In genomic region chr10:112175409-112175808, GRCh38 we compare ENCODE assay signal across 31 cellular contexts.
"Had no signal": no experiment of that assay in that cellular context is flagged by ENCODE, and none has a peak within 500 bp of the region (broad histone marks: within the 10 kb centered on the region; RNA-seq: fewer than 3 reads in every experiment).

No MANE protein-coding gene starts in this region.

- H3K27ac Mint-ChIP-seq: natural killer cell treated with Interleukin-12 subunit alpha and Interleukin-12 subunit beta and Interleukin-15 and Interleukin-18, amount 100 ng/mL, for 72 hours; nephron progenitor cell; neural progenitor cell; progenitor cell of endocrine pancreas; stimulated activated effector memory CD8-positive, alpha-beta T cell treated with anti-CD3 and anti-CD28 coated beads, Interleukin-12 subunit alpha, Interleukin-12 subunit beta, amount 100 ng/mL, for 72 hours; stimulated activated naive B cell treated with anti-CD40 and anti-IgM and Interleukin-4, amounts not matched to agents 10 μg/mL and 1 μg/mL and 100 μg/mL, for 72 hours; stimulated activated naive CD8-positive, alpha-beta T cell treated with anti-CD3 and anti-CD28 coated beads, Interleukin-15, Interleukin-2, amounts not matched to agents 100 ng/mL and 50 ng/mL, for 24 hours; type B pancreatic cell had no signal

- H3K27me3 Mint-ChIP-seq: naive B cell; naive thymus-derived CD8-positive, alpha-beta T cell; natural killer cell treated with Interleukin-12 subunit alpha and Interleukin-12 subunit beta and Interleukin-15 and Interleukin-18, amount 100 ng/mL, for 72 hours; progenitor cell of endocrine pancreas; stimulated activated naive B cell treated with anti-CD40 and anti-IgM and Interleukin-4, amounts not matched to agents 10 μg/mL and 1 μg/mL and 100 μg/mL, for 72 hours; stimulated activated naive CD8-positive, alpha-beta T cell treated with anti-CD3 and anti-CD28 coated beads, Interleukin-15, Interleukin-2, amounts not matched to agents 100 ng/mL and 50 ng/mL, for 24 hours; type B pancreatic cell had no signal

- H3K4me1 ChIP-seq: neural progenitor cell, parathyroid adenoma, suprapubic skin, testis, upper lobe of right lung, uterus had no signal

- H3K9me3 Mint-ChIP-seq: naive B cell; naive thymus-derived CD8-positive, alpha-beta T cell; natural killer cell treated with Interleukin-12 subunit alpha and Interleukin-12 subunit beta and Interleukin-15 and Interleukin-18, amount 100 ng/mL, for 72 hours; nephron progenitor cell; neural progenitor cell; stimulated activated effector memory CD8-positive, alpha-beta T cell treated with anti-CD3 and anti-CD28 coated beads, Interleukin-12 subunit alpha, Interleukin-12 subunit beta, amount 100 ng/mL, for 72 hours; stimulated activated naive B cell treated with anti-CD40 and anti-IgM and Interleukin-4, amounts not matched to agents 10 μg/mL and 1 μg/mL and 100 μg/mL, for 72 hours; stimulated activated naive CD8-positive, alpha-beta T cell treated with anti-CD3 and anti-CD28 coated beads, Interleukin-15, Interleukin-2, amounts not matched to agents 100 ng/mL and 50 ng/mL, for 24 hours; type B pancreatic cell had no signal

- H3K27ac ChIP-seq: neural progenitor cell, ovary, parathyroid adenoma, psoas muscle, skin epidermis, stomach, suprapubic skin, testis, tibial artery, transverse colon, upper lobe of right lung, uterus had no signal

- H3K9me3 ChIP-seq: ovary, psoas muscle, stomach, suprapubic skin, testis, tibial artery, transverse colon, upper lobe of right lung, uterus had no signal

- H3K4me3 ChIP-seq: neural progenitor cell, ovary, psoas muscle, skin epidermis, stomach, suprapubic skin, testis, tibial artery, transverse colon, upper lobe of right lung, uterus had no signal

- H3K27me3 ChIP-seq: neural progenitor cell, ovary, stomach, suprapubic skin, testis, tibial artery, transverse colon, upper lobe of right lung, uterus had no signal

- H3K4me1 Mint-ChIP-seq: naive B cell; nephron progenitor cell; neural progenitor cell; stimulated activated effector memory CD8-positive, alpha-beta T cell treated with anti-CD3 and anti-CD28 coated beads, Interleukin-12 subunit alpha, Interleukin-12 subunit beta, amount 100 ng/mL, for 72 hours; stimulated activated naive B cell treated with anti-CD40 and anti-IgM and Interleukin-4, amounts not matched to agents 10 μg/mL and 1 μg/mL and 100 μg/mL, for 72 hours had no signal

- H3K4me3 Mint-ChIP-seq: naive B cell; naive thymus-derived CD8-positive, alpha-beta T cell; natural killer cell treated with Interleukin-12 subunit alpha and Interleukin-12 subunit beta and Interleukin-15 and Interleukin-18, amount 100 ng/mL, for 72 hours; nephron progenitor cell; neural progenitor cell; stimulated activated effector memory CD8-positive, alpha-beta T cell treated with anti-CD3 and anti-CD28 coated beads, Interleukin-12 subunit alpha, Interleukin-12 subunit beta, amount 100 ng/mL, for 72 hours; stimulated activated naive B cell treated with anti-CD40 and anti-IgM and Interleukin-4, amounts not matched to agents 10 μg/mL and 1 μg/mL and 100 μg/mL, for 72 hours; stimulated activated naive CD8-positive, alpha-beta T cell treated with anti-CD3 and anti-CD28 coated beads, Interleukin-15, Interleukin-2, amounts not matched to agents 100 ng/mL and 50 ng/mL, for 24 hours; type B pancreatic cell had no signal

- ATAC-seq: naive thymus-derived CD8-positive, alpha-beta T cell; natural killer cell treated with Interleukin-12 subunit alpha and Interleukin-12 subunit beta and Interleukin-15 and Interleukin-18, amount 100 ng/mL, for 72 hours; psoas muscle; right cardiac atrium; sciatic nerve; stimulated activated effector memory CD8-positive, alpha-beta T cell treated with anti-CD3 and anti-CD28 coated beads, Interleukin-12 subunit alpha, Interleukin-12 subunit beta, amount 100 ng/mL, for 72 hours; stimulated activated naive B cell treated with anti-CD40 and anti-IgM and Interleukin-4, amounts not matched to agents 10 μg/mL and 1 μg/mL and 100 μg/mL, for 72 hours; upper lobe of right lung had no signal

- DNase-seq: naive B cell; naive thymus-derived CD8-positive, alpha-beta T cell; nephron progenitor cell; occipital lobe; ovary; posterior cingulate gyrus; psoas muscle; right cardiac atrium; stimulated activated CD4-positive, alpha-beta T cell treated with anti-CD3 and anti-CD28 coated beads, Interleukin-15, amount 100 ng/mL, for 24 hours; stimulated activated CD4-positive, alpha-beta T cell treated with anti-CD3 and anti-CD28 coated beads, Interleukin-2, amount 100 ng/mL, for 24 hours; stimulated activated CD4-positive, alpha-beta T cell treated with anti-CD3 and anti-CD28 coated beads, Interleukin-2, amount 100 ng/mL, for 48 hours; stimulated activated CD4-positive, alpha-beta T cell treated with anti-CD3 and anti-CD28 coated beads, Interleukin-4, amount 100 ng/mL, for 24 hours; stimulated activated naive B cell treated with anti-CD40 and anti-IgM and Interleukin-4, amounts not matched to agents 10 μg/mL and 1 μg/mL and 100 μg/mL, for 72 hours; stimulated activated naive CD4-positive, alpha-beta T cell treated with Interleukin-2 at 50 U/mL for 16 hours; stomach; substantia nigra; testis; tibial artery; transverse colon; upper lobe of right lung; uterus had no signal

- H3K36me3 ChIP-seq: ovary, uterus had no signal
